In genomic region chr1:1509465-1509850, GRCh38 we compare ENCODE assay signal across 3 cellular contexts. TPM values are rescaled to one million over a fixed set of nuclear protein-coding genes. Genes with fewer than 3 reads are reported as not detected.
"Had no signal": no experiment of that assay in that cellular context is flagged by ENCODE, and none has a peak within 500 bp of the region (broad histone marks: within the 10 kb centered on the region; RNA-seq: fewer than 3 reads in every experiment).

No MANE protein-coding gene starts in this region.

RNA-seq across cellular contexts. Expression of gene TMEM240, which starts 31.0 kb away (rescaled TPM):
- total RNA-seq: esophagus mucosa, mononuclear cell had no signal

RNA-seq across cellular contexts. Expression of gene ATAD3C, which starts 60.0 kb away (rescaled TPM):
- total RNA-seq: glomerular endothelial cell had no signal
